Comparison of ENCODE assay signal across 1 cellular context in genomic region chr16:82655720-82656500, GRCh38.
TF ChIP-seq lines count a peak whose summit lies in the region.

No MANE protein-coding gene starts in this region.

TF ChIP-seq in SK-N-SH, 30 proteins besides CTCF, POLR2A, EP300 and RAD21 (continued from another document):
- no peak for TF ChIP-seq IRF3 (IDR thresholded peaks at IDR 0.05; ENCODE audit: low read depth, low read length)
